In genomic region chr5:181237758-181238385, GRCh38 we compare ENCODE assay signal across 17 cellular contexts. TPM values are rescaled to one million over a fixed set of nuclear protein-coding genes. Genes with fewer than 3 reads are reported as not detected.
DNase-seq lines count a peak whose midpoint lies in the region; ATAC-seq and TF ChIP-seq lines count a peak whose summit lies in the region.
"Had no signal": no experiment of that assay in that cellular context is flagged by ENCODE, and none has a peak within 500 bp of the region (broad histone marks: within the 10 kb centered on the region; RNA-seq: fewer than 3 reads in every experiment).

No MANE protein-coding gene starts in this region.

- H3K9me3 ChIP-seq in T-helper 17 cell (ENCODE audit: control insufficient read depth, low read length, poor library complexity, severe bottlenecking): no peaks in the 10 kb centered on the region
- H3K9me3 ChIP-seq: psoas muscle, tibial artery had no signal

- H3K27ac Mint-ChIP-seq in activated naive CD4-positive, alpha-beta T cell treated with anti-CD3 and anti-CD28 coated beads, Interleukin-2, amount 50 U/mL, for 24 hours: peak overlapping the region; percentile 76
- H3K27ac Mint-ChIP-seq in T-helper 17 cell (no peak overlapping the region), chondrocyte (ENCODE audit: unreplicated experiment) (peak overlapping the region; percentile 54)
- H3K27ac Mint-ChIP-seq in stimulated activated memory B cell treated with anti-CD40 and anti-IgM and Interleukin-4, amounts not matched to agents 10 μg/mL and 1 μg/mL and 100 μg/mL, for 72 hours: peak overlapping the region; percentile 47

- peaks cover 33% of the 10 kb centered on the region for H3K4me1 Mint-ChIP-seq in activated naive CD4-positive, alpha-beta T cell treated with anti-CD3 and anti-CD28 coated beads, Interleukin-2, amount 50 U/mL, for 24 hours
- H3K4me1 Mint-ChIP-seq in T-helper 17 cell: peaks cover 23% of the 10 kb centered on the region
- H3K4me1 Mint-ChIP-seq in chondrocyte (ENCODE audit: low read depth): peaks cover 40% of the 10 kb centered on the region
- peaks cover 41% of the 10 kb centered on the region for H3K4me1 Mint-ChIP-seq in stimulated activated memory B cell treated with anti-CD40 and anti-IgM and Interleukin-4, amounts not matched to agents 10 μg/mL and 1 μg/mL and 100 μg/mL, for 72 hours

- no peak for DNase-seq in activated naive CD4-positive, alpha-beta T cell treated with anti-CD3 and anti-CD28 coated beads, Interleukin-2, amount 50 U/mL, for 16 hours
- DNase-seq in T-helper 17 cell (no peak), chondrocyte (ENCODE audit: low spot score) (no peak), NCI-H2196 treated with DMSO at 0.1 percent for 48 hours (lab: John Stamatoyannopoulos, UW; ENCODE audit: unreplicated experiment) (no peak), DMS114 treated with DMSO at 0.1 percent for 48 hours (lab: John Stamatoyannopoulos, UW; ENCODE audit: unreplicated experiment) (no peak)
- DNase-seq: activated CD4-positive, CD25-positive, alpha-beta regulatory T cell treated with anti-CD3 and anti-CD28 coated beads, Interleukin-2, amount 50 U/mL, for 72 hours; activated gamma-delta T cell treated with Interleukin-2 at 50 U/mL for 16 hours; DMS153; erythroblast; NCI-H1092; NCI-H446; psoas muscle; stimulated activated CD4-positive, alpha-beta T cell treated with anti-CD3 and anti-CD28 coated beads, Interleukin-15, amount 100 ng/mL, for 24 hours had no signal

- H3K4me3 Mint-ChIP-seq in activated naive CD4-positive, alpha-beta T cell treated with anti-CD3 and anti-CD28 coated beads, Interleukin-2, amount 50 U/mL, for 24 hours: peak overlapping the region; percentile 61
- H3K4me3 Mint-ChIP-seq in T-helper 17 cell (peak overlapping the region; percentile 39), chondrocyte (ENCODE audit: unreplicated experiment) (no peak overlapping the region)
- H3K4me3 Mint-ChIP-seq in stimulated activated memory B cell treated with anti-CD40 and anti-IgM and Interleukin-4, amounts not matched to agents 10 μg/mL and 1 μg/mL and 100 μg/mL, for 72 hours: no peak overlapping the region

- TF ChIP-seq CTCF in chondrocyte (IDR thresholded peaks at IDR 0.05): no peak

- no peaks in the 10 kb centered on the region for H3K27me3 Mint-ChIP-seq in activated naive CD4-positive, alpha-beta T cell treated with anti-CD3 and anti-CD28 coated beads, Interleukin-2, amount 50 U/mL, for 24 hours
- H3K27me3 Mint-ChIP-seq in T-helper 17 cell (no peaks in the 10 kb centered on the region), chondrocyte (ENCODE audit: low read depth) (no peaks in the 10 kb centered on the region)
- no peaks in the 10 kb centered on the region for H3K27me3 Mint-ChIP-seq in stimulated activated memory B cell treated with anti-CD40 and anti-IgM and Interleukin-4, amounts not matched to agents 10 μg/mL and 1 μg/mL and 100 μg/mL, for 72 hours

- H3K9me3 Mint-ChIP-seq in activated naive CD4-positive, alpha-beta T cell treated with anti-CD3 and anti-CD28 coated beads, Interleukin-2, amount 50 U/mL, for 24 hours: no peaks in the 10 kb centered on the region
- H3K9me3 Mint-ChIP-seq in chondrocyte (ENCODE audit: low read depth): no peaks in the 10 kb centered on the region
- no peaks in the 10 kb centered on the region for H3K9me3 Mint-ChIP-seq in stimulated activated memory B cell treated with anti-CD40 and anti-IgM and Interleukin-4, amounts not matched to agents 10 μg/mL and 1 μg/mL and 100 μg/mL, for 72 hours

- H3K36me3 Mint-ChIP-seq in activated naive CD4-positive, alpha-beta T cell treated with anti-CD3 and anti-CD28 coated beads, Interleukin-2, amount 50 U/mL, for 24 hours: peaks cover 41% of the 10 kb centered on the region
- H3K36me3 Mint-ChIP-seq in T-helper 17 cell (ENCODE audit: low read depth): peaks cover 8% of the 10 kb centered on the region
- H3K36me3 Mint-ChIP-seq in chondrocyte (ENCODE audit: low read depth): peaks cover 48% of the 10 kb centered on the region
- H3K36me3 Mint-ChIP-seq in stimulated activated memory B cell treated with anti-CD40 and anti-IgM and Interleukin-4, amounts not matched to agents 10 μg/mL and 1 μg/mL and 100 μg/mL, for 72 hours: peaks cover 89% of the 10 kb centered on the region

- ATAC-seq in T-helper 17 cell (no peak), HG03108 (IDR thresholded peaks at IDR 0.05; ENCODE audit: unreplicated experiment) (no peak)
- no peak for ATAC-seq in stimulated activated memory B cell treated with anti-CD40 and anti-IgM and Interleukin-4, amounts not matched to agents 10 μg/mL and 1 μg/mL and 100 μg/mL, for 72 hours
- ATAC-seq: psoas muscle had no signal

RNA-seq across cellular contexts. Expression of gene RACK1, which starts 5.8 kb away (rescaled TPM):
- total RNA-seq in T-helper 17 cell (1,000 to 10,000 TPM; 2,138 to 2,163 TPM), chondrocyte (995 to 1,189 TPM (median 1,167 TPM) in 3 replicates)

RNA-seq across cellular contexts. Expression of gene TRIM41, which starts 14.8 kb away (rescaled TPM):
- total RNA-seq in T-helper 17 cell: 10 to 100 TPM; 23.4 to 29.6 TPM
- 17.9 to 24.3 TPM (median 19.3 TPM) in 3 replicates for total RNA-seq in chondrocyte

RNA-seq across cellular contexts. Expression of gene TRIM52, which starts 23.1 kb away (rescaled TPM):
- total RNA-seq in T-helper 17 cell (10 to 100 TPM; 32.2 to 34.6 TPM), chondrocyte (7.2 to 12.7 TPM (median 8.3 TPM) in 3 replicates)

RNA-seq across cellular contexts. Expression of gene TRIM7, which starts 32.9 kb away (rescaled TPM):
- total RNA-seq in T-helper 17 cell: 1 to 10 TPM; 2.2 to 3.5 TPM
- 4.2 to 8.1 TPM (median 5.7 TPM) in 3 replicates for total RNA-seq in chondrocyte

Comparison
In these comparisons a context has a peak if more than half of its experiments do, and no peak if none do; other contexts are left out.
1. H3K4me3 Mint-ChIP-seq: peak in activated naive CD4-positive, alpha-beta T cell treated with anti-CD3 and anti-CD28 coated beads, Interleukin-2, amount 50 U/mL, for 24 hours (single experiment) and T-helper 17 cell (single experiment); none in chondrocyte (single experiment) and stimulated activated memory B cell treated with anti-CD40 and anti-IgM and Interleukin-4, amounts not matched to agents 10 μg/mL and 1 μg/mL and 100 μg/mL, for 72 hours (single experiment).